In genomic region chr6:144007455-144007778, GRCh38 we compare ENCODE assay signal across 8 cellular contexts. TPM values are rescaled to one million over a fixed set of nuclear protein-coding genes. Genes with fewer than 3 reads are reported as not detected.
DNase-seq lines count a peak whose midpoint lies in the region; ATAC-seq, FAIRE-seq and TF ChIP-seq lines count a peak whose summit lies in the region.

No MANE protein-coding gene starts in this region.

- no peak for ATAC-seq in left cardiac atrium
- no peak for ATAC-seq in mucosa of descending colon
- no peak for ATAC-seq in HG03280 (IDR thresholded peaks at IDR 0.05; ENCODE audit: unreplicated experiment)

- no peaks in the 10 kb centered on the region for H3K36me3 ChIP-seq in left ventricle myocardium inferior
- H3K36me3 ChIP-seq in mucosa of descending colon (ENCODE audit: low read depth) = no peaks in the 10 kb centered on the region
- H3K36me3 ChIP-seq in uterus = no peaks in the 10 kb centered on the region

- DNase-seq in left ventricle myocardium inferior (no peak), left cardiac atrium (no peak), cardiac fibroblast (ENCODE audit: low read depth in 2 of 2) (peak in 1 of 2 donors; percentile 28), mucosa of descending colon (no peak), uterus (no peak), SK-N-DZ (ENCODE audit: low spot score) (no peak), GM12891 (ENCODE audit: insufficient read length, low spot score) (no peak)

- no peaks in the 10 kb centered on the region for H3K4me1 ChIP-seq in left ventricle myocardium inferior
- H3K4me1 ChIP-seq in mucosa of descending colon (ENCODE audit: low read depth) = no peaks in the 10 kb centered on the region
- H3K4me1 ChIP-seq in uterus = no peaks in the 10 kb centered on the region

- H3K9me3 ChIP-seq in left ventricle myocardium inferior (replicated peaks) = peaks cover 19% of the 10 kb centered on the region
- no peaks in the 10 kb centered on the region for H3K9me3 ChIP-seq in mucosa of descending colon
- no peaks in the 10 kb centered on the region for H3K9me3 ChIP-seq in uterus

- TF ChIP-seq CTCF in left ventricle myocardium inferior (IDR thresholded peaks at IDR 0.05; ENCODE audit: borderline replicate concordance) = no peak
- TF ChIP-seq CTCF in cardiac fibroblast (IDR thresholded peaks at IDR 0.05; ENCODE audit: low read depth, low read length) = no peak
- no peak for TF ChIP-seq CTCF in mucosa of descending colon (IDR thresholded peaks at IDR 0.05)
- TF ChIP-seq CTCF in uterus (IDR thresholded peaks at IDR 0.05) = no peak

- TF ChIP-seq POLR2A in uterus (IDR thresholded peaks at IDR 0.05) = no peak
- TF ChIP-seq POLR2A in GM12891 (IDR thresholded peaks at IDR 0.05; ENCODE audit: low read depth, low read length) = no peak

- peak overlapping the region; percentile 78 for H3K27ac ChIP-seq in left ventricle myocardium inferior (replicated peaks)
- peak overlapping the region; percentile 75 to 82 for H3K27ac ChIP-seq in uterus

- H3K27me3 ChIP-seq in left ventricle myocardium inferior (ENCODE audit: low read depth) (no peaks in the 10 kb centered on the region), uterus (no peaks in the 10 kb centered on the region)

- H3K4me3 ChIP-seq in left ventricle myocardium inferior (peak overlapping the region; percentile 75), cardiac fibroblast (replicated peaks in 1 of 2; ENCODE audit: low read depth in 2 of 2, low read length in 2 of 2) (peak overlapping the region; percentile 56 to 62), mucosa of descending colon (peak overlapping the region; percentile 40), uterus (peak overlapping the region; percentile 27 to 71)

- intact Hi-C loops in left ventricle myocardium inferior (cut with micrococcal nuclease) (no loop called here), left cardiac atrium (cut with DNase I) (no loop called here), mucosa of descending colon (cut with DNase I, micrococcal nuclease) (no loop called here), uterus (cut with DNase I; ENCODE audit: low total_unique reads) (no loop called here)

- no peak for FAIRE-seq in GM12891 (lab: Jason Lieb, UNC)

TF ChIP-seq in GM12891, 5 proteins besides CTCF, POLR2A, EP300 and RAD21:
- TF ChIP-seq TAF1 (IDR thresholded peaks at IDR 0.05; ENCODE audit: low read depth, low read length) (no peak), PAX5 (IDR thresholded peaks at IDR 0.05; ENCODE audit: insufficient read depth, low read length, severe bottlenecking) (no peak), POLR2AphosphoS5 (IDR thresholded peaks at IDR 0.05; ENCODE audit: low read depth, low read length) (no peak), SPI1 (IDR thresholded peaks at IDR 0.05; ENCODE audit: low read depth, low read length) (no peak), POU2F2 (IDR thresholded peaks at IDR 0.05; ENCODE audit: low read depth, low read length) (no peak)

RNA-seq across cellular contexts. Expression of gene PLAGL1, which starts 0.6 kb away (rescaled TPM):
- 10.5 TPM for total RNA-seq in left ventricle myocardium inferior
- total RNA-seq in left cardiac atrium = 10 to 100 TPM; 14.3 to 16.6 TPM
- 10 to 100 TPM; 25.4 to 49.5 (median 46.0) TPM for total RNA-seq in mucosa of descending colon
- 10 to 100 TPM in 3 of 4 donors, 1 to 10 TPM in 1; 8.7 to 76.9 (median 29.3) TPM for total RNA-seq in uterus
- polyA plus RNA-seq in SK-N-DZ (2014; cell fraction: cytosol; rRNA removed) = 2.1 and 2.2 TPM in 2 replicates
- 4.0 and 9.3 TPM in 2 replicates for polyA plus RNA-seq in SK-N-DZ (2014; cell fraction: nucleus; rRNA removed)
- polyA plus RNA-seq in GM12891 (2012; ENCODE audit: low read depth, missing spikeins) = 16.3 TPM
